9 cellular contexts compared by ENCODE assay signal in genomic region chr17:48052956-48053757, GRCh38. TPM values are rescaled to one million over a fixed set of nuclear protein-coding genes. Genes with fewer than 3 reads are reported as not detected.
DNase-seq lines count a peak whose midpoint lies in the region; ATAC-seq and TF ChIP-seq lines count a peak whose summit lies in the region.
"Had no signal": no experiment of that assay in that cellular context is flagged by ENCODE, and none has a peak within 500 bp of the region (broad histone marks: within the 10 kb centered on the region; RNA-seq: fewer than 3 reads in every experiment).

No MANE protein-coding gene starts in this region.

- H3K27ac ChIP-seq in BLaER1, result peak overlapping the region; percentile 30; the same call in 1 of the 2 replicates

- H3K4me3 Mint-ChIP-seq in osteocyte (ENCODE audit: unreplicated experiment), result peak overlapping the region; percentile 93

- DNase-seq in LHCN-M2 (ENCODE audit: low read depth), result peak; percentile 81
- peak; percentile 75 for DNase-seq in fibroblast of villous mesenchyme (ENCODE audit: low read depth)
- peak; percentile 90 for DNase-seq in osteocyte (ENCODE audit: extremely low spot score, unreplicated experiment)

- peak overlapping the region; percentile 100 for H3K27ac Mint-ChIP-seq in osteocyte (ENCODE audit: unreplicated experiment)

- H3K4me1 ChIP-seq in BLaER1, result peaks cover 69% of the 10 kb centered on the region

- H3K9me3 ChIP-seq in BLaER1, result no peaks in the 10 kb centered on the region
- H3K9me3 ChIP-seq: HAP-1 had no signal

- TF ChIP-seq CTCF in WI38 (IDR thresholded peaks at IDR 0.05; ENCODE audit: low read depth, low read length) (no peak), fibroblast of villous mesenchyme (IDR thresholded peaks at IDR 0.05; ENCODE audit: insufficient read depth, low read depth, low read length) (no peak), osteocyte (IDR thresholded peaks at IDR 0.05) (peak; percentile 14)

- no peaks in the 10 kb centered on the region for H3K27me3 Mint-ChIP-seq in osteocyte (ENCODE audit: unreplicated experiment)

- peaks cover 79% of the 10 kb centered on the region for H3K36me3 ChIP-seq in BLaER1

- H3K9ac ChIP-seq in BLaER1, result peak overlapping the region; percentile 91

- H3K9me3 Mint-ChIP-seq in osteocyte (ENCODE audit: unreplicated experiment), result no peaks in the 10 kb centered on the region

- peak overlapping the region; percentile 94 for H3K4me2 ChIP-seq in BLaER1

- H3K36me3 Mint-ChIP-seq in osteocyte (ENCODE audit: unreplicated experiment), result peaks cover 28% of the 10 kb centered on the region

- H3K4me3 ChIP-seq in BLaER1 (no peak overlapping the region), WI38 (ENCODE audit: low read depth, low read length) (peak overlapping the region; percentile 16; the same call in 1 of the 2 replicates), fibroblast of villous mesenchyme (ENCODE audit: low read depth, low read length) (peak overlapping the region; percentile 50)
- H3K4me3 ChIP-seq: HAP-1 had no signal

- peaks cover 95% of the 10 kb centered on the region for H4K20me1 ChIP-seq in BLaER1

- ATAC-seq in HG03139 (IDR thresholded peaks at IDR 0.05; ENCODE audit: unreplicated experiment) (no peak), HG03432 (IDR thresholded peaks at IDR 0.05; ENCODE audit: unreplicated experiment) (no peak), GM18517 (IDR thresholded peaks at IDR 0.05; ENCODE audit: unreplicated experiment) (no peak)

- peaks cover 73% of the 10 kb centered on the region for H3K4me1 Mint-ChIP-seq in osteocyte (ENCODE audit: unreplicated experiment)

- H3K27me3 ChIP-seq in BLaER1, result no peaks in the 10 kb centered on the region

RNA-seq across cellular contexts. Expression of gene NFE2L1, which starts 5.0 kb away (rescaled TPM):
- total RNA-seq in LHCN-M2 (2014; rRNA removed) (101 and 123 TPM in 2 replicates), fibroblast of villous mesenchyme (110 and 132 TPM in 2 replicates), osteocyte (250 and 278 TPM in 2 replicates)
- 149 TPM for polyA plus RNA-seq in LHCN-M2 (2012)

RNA-seq across cellular contexts. Expression of gene COPZ2, which starts 15.6 kb away (rescaled TPM):
- total RNA-seq in LHCN-M2 (2014; rRNA removed) (70.4 and 91.8 TPM in 2 replicates), fibroblast of villous mesenchyme (61.3 and 75.7 TPM in 2 replicates), osteocyte (49.4 and 53.4 TPM in 2 replicates)
- polyA plus RNA-seq in LHCN-M2 (2012), result 196 TPM

RNA-seq across cellular contexts. Expression of gene CBX1, which starts 48.1 kb away (rescaled TPM):
- total RNA-seq in LHCN-M2 (2014; rRNA removed) (103 and 104 TPM in 2 replicates), fibroblast of villous mesenchyme (42.5 and 60.9 TPM in 2 replicates), osteocyte (74.4 and 76.5 TPM in 2 replicates)
- 76.4 TPM for polyA plus RNA-seq in LHCN-M2 (2012)

RNA-seq across cellular contexts. Expression of gene SNX11, which starts 54.4 kb away (rescaled TPM):
- total RNA-seq in LHCN-M2 (2014; rRNA removed) (9.4 and 13.1 TPM in 2 replicates), fibroblast of villous mesenchyme (12.9 and 19.0 TPM in 2 replicates), osteocyte (16.2 and 18.3 TPM in 2 replicates)
- 19.1 TPM for polyA plus RNA-seq in LHCN-M2 (2012)
